Comparison of ENCODE assay signal across 17 cellular contexts in genomic region chr12:86513206-86513605, GRCh38.
DNase-seq lines count a peak whose midpoint lies in the region; ATAC-seq and TF ChIP-seq lines count a peak whose summit lies in the region.
"Had no signal": no experiment of that assay in that cellular context is flagged by ENCODE, and none has a peak within 500 bp of the region (broad histone marks: within the 10 kb centered on the region; RNA-seq: fewer than 3 reads in every experiment).

No MANE protein-coding gene starts in this region.

- no peaks in the 10 kb centered on the region for H3K36me3 ChIP-seq in SK-N-MC (ENCODE audit: insufficient read depth, low read length)
- no peaks in the 10 kb centered on the region for H3K36me3 ChIP-seq in mesenchymal stem cell (ENCODE audit: control insufficient read depth in 1 of 2, insufficient read depth in 2 of 2, low read depth in 1 of 2, low read length in 2 of 2)
- H3K36me3 ChIP-seq in mucosa of descending colon (ENCODE audit: low read depth): no peaks in the 10 kb centered on the region
- H3K36me3 ChIP-seq: left ventricle myocardium inferior, thyroid gland had no signal

- H2BK15ac ChIP-seq in mesenchymal stem cell (ENCODE audit: low read depth, poor library complexity, severe bottlenecking): no peak overlapping the region

- no peak overlapping the region for H2AK5ac ChIP-seq in mesenchymal stem cell (ENCODE audit: low read length, severe bottlenecking)

- no peak overlapping the region for H3K23ac ChIP-seq in mesenchymal stem cell (ENCODE audit: low read length in 2 of 2)

- no peak overlapping the region for H2BK120ac ChIP-seq in mesenchymal stem cell (ENCODE audit: low read depth, low read length)

- no peak overlapping the region for H4K91ac ChIP-seq in mesenchymal stem cell (ENCODE audit: low read length)

- H3K4ac ChIP-seq in mesenchymal stem cell (ENCODE audit: low read depth in 1 of 2, low read length in 2 of 2): no peak overlapping the region

- no peaks in the 10 kb centered on the region for H3K27me3 ChIP-seq in mesenchymal stem cell (ENCODE audit: control insufficient read depth in 1 of 2, insufficient read depth in 1 of 2, low read length in 2 of 2)
- H3K27me3 ChIP-seq: thyroid gland had no signal

- DNase-seq in SK-N-MC (ENCODE audit: low read depth, low spot score) (no peak), mesenchymal stem cell (peak; percentile 4), mucosa of descending colon (no peak), HPDE6-E6E7 (ENCODE audit: extremely low spot score) (no peak)
- DNase-seq: activated naive CD8-positive, alpha-beta T cell treated with anti-CD3 and anti-CD28 coated beads, Interleukin-2, amount 50 U/mL, for 24 hours; caudate nucleus; effector CD8-positive, alpha-beta T cell; left ventricle myocardium inferior; NCI-H146; T-cell had no signal

- TF ChIP-seq CTCF in mucosa of descending colon (IDR thresholded peaks at IDR 0.05): no peak

- no peak for TF ChIP-seq POLR2A in GM18505 (IDR thresholded peaks at IDR 0.05; ENCODE audit: borderline replicate concordance, extremely low read depth, insufficient read depth, insufficient read length)

- no peaks in the 10 kb centered on the region for H3K4me1 ChIP-seq in mesenchymal stem cell (ENCODE audit: control insufficient read depth, insufficient read depth, low read depth, low read length)
- no peaks in the 10 kb centered on the region for H3K4me1 ChIP-seq in mucosa of descending colon (ENCODE audit: low read depth)
- H3K4me1 ChIP-seq: left ventricle myocardium inferior had no signal

- no peak overlapping the region for H2BK12ac ChIP-seq in mesenchymal stem cell (ENCODE audit: low read length in 2 of 2)

- H3K27ac ChIP-seq in SK-N-MC (0 out of 2 replicates have a peak overlapping the region, but pooled peaks have one; percentile 1), mesenchymal stem cell (ENCODE audit: low read length, poor library complexity, severe bottlenecking) (no peak overlapping the region)
- H3K27ac ChIP-seq: GM23248, left ventricle myocardium inferior, thyroid gland, VCaP had no signal

- H3K79me1 ChIP-seq in mesenchymal stem cell (replicated peaks; ENCODE audit: low read length, poor library complexity, severe bottlenecking): no peaks in the 10 kb centered on the region

- H3K4me2 ChIP-seq in mesenchymal stem cell (ENCODE audit: low read length, poor library complexity, severe bottlenecking): no peak overlapping the region

- no peak overlapping the region for H3K14ac ChIP-seq in mesenchymal stem cell (ENCODE audit: low read length in 2 of 2)

- intact Hi-C loops in mucosa of descending colon (cut with DNase I, micrococcal nuclease): no loop called here

- H2AFZ ChIP-seq in mesenchymal stem cell (ENCODE audit: low read depth, low read length): no peak overlapping the region
- H2AFZ ChIP-seq: GM23248 had no signal

- H3K9me3 ChIP-seq in SK-N-MC (ENCODE audit: low read depth, low read length): no peaks in the 10 kb centered on the region
- no peaks in the 10 kb centered on the region for H3K9me3 ChIP-seq in mesenchymal stem cell (ENCODE audit: control insufficient read depth, low read length)
- H3K9me3 ChIP-seq in mucosa of descending colon: peaks cover 3% of the 10 kb centered on the region
- H3K9me3 ChIP-seq: left ventricle myocardium inferior, thyroid gland had no signal

- H3K4me3 ChIP-seq in SK-N-MC (peak overlapping the region; percentile 50), mesenchymal stem cell (ENCODE audit: insufficient read depth in 1 of 2, low read depth in 1 of 2, low read length in 2 of 2) (peak overlapping the region in 1 of 2 experiments; percentile 60), mucosa of descending colon (no peak overlapping the region)
- H3K4me3 ChIP-seq: GM23248, left ventricle myocardium inferior, thyroid gland had no signal

- no peak overlapping the region for H3K18ac ChIP-seq in mesenchymal stem cell (ENCODE audit: low read depth in 1 of 2, low read length in 2 of 2)

- ATAC-seq in GM18868 (IDR thresholded peaks at IDR 0.05; ENCODE audit: unreplicated experiment) (peak; percentile 36), HG02759 (IDR thresholded peaks at IDR 0.05; ENCODE audit: unreplicated experiment) (peak; percentile 13), GM18505 (IDR thresholded peaks at IDR 0.05; ENCODE audit: unreplicated experiment) (no peak), mucosa of descending colon (no peak), HG03108 (IDR thresholded peaks at IDR 0.05; ENCODE audit: unreplicated experiment) (no peak)
- ATAC-seq: activated naive CD8-positive, alpha-beta T cell treated with anti-CD3 and anti-CD28 coated beads, Interleukin-2, amount 50 U/mL, for 24 hours; T-cell had no signal

- WGBS in mesenchymal stem cell: 69% methylated on average over 2 of the region's 2 CpGs

- no peak overlapping the region for H2BK5ac ChIP-seq in mesenchymal stem cell (ENCODE audit: low read depth, low read length, poor library complexity, severe bottlenecking)

- no peak overlapping the region for H4K8ac ChIP-seq in mesenchymal stem cell (ENCODE audit: low read length)

- H3K9ac ChIP-seq in SK-N-MC (ENCODE audit: insufficient read length): no peak overlapping the region
- H3K9ac ChIP-seq in mesenchymal stem cell (ENCODE audit: low read length): peak overlapping the region; percentile 74
- H3K9ac ChIP-seq: GM23248 had no signal

Comparison
In these comparisons a context has a peak if more than half of its experiments do, and no peak if none do; other contexts are left out.
1. ATAC-seq: peak in GM18868 (single experiment) and HG02759 (single experiment); none in GM18505 (single experiment), mucosa of descending colon (single experiment) and HG03108 (single experiment).